31 cellular contexts compared by ENCODE assay signal in genomic region chr4:104682311-104682710, GRCh38.
"Had no signal": no experiment of that assay in that cellular context is flagged by ENCODE, and none has a peak within 500 bp of the region (broad histone marks: within the 10 kb centered on the region; RNA-seq: fewer than 3 reads in every experiment).

No MANE protein-coding gene starts in this region.

- H3K9me3 Mint-ChIP-seq: T-helper 2 cell treated with Interferon-gamma antibody and Interleukin-4, amounts not matched to agents 5 μg/mL and 100 μg/mL, for 36 hours had no signal

- DNase-seq: activated B cell treated with CpG ODN at 0.5 μM for 24 hours; activated CD4-positive, alpha-beta T cell treated with anti-CD3 and anti-CD28 coated beads for 48 hours; activated CD4-positive, alpha-beta T cell treated with anti-CD3 and anti-CD28 coated beads, Interleukin-2, amount 50 U/mL, for 1 hour; activated CD4-positive, alpha-beta T cell treated with anti-CD3 and anti-CD28 coated beads, Interleukin-2, amount 50 U/mL, for 48 hours; activated CD8-positive, alpha-beta memory T cell treated with anti-CD3 and anti-CD28 coated beads for 24 hours; activated CD8-positive, alpha-beta T cell treated with anti-CD3 and anti-CD28 coated beads for 36 hours; activated effector memory CD4-positive, alpha-beta T cell treated with Interleukin-2 at 50 U/mL for 16 hours; activated naive CD4-positive, alpha-beta T cell treated with anti-CD3 and anti-CD28 coated beads for 36 hours; activated naive CD8-positive, alpha-beta T cell treated with anti-CD3 and anti-CD28 coated beads for 36 hours; activated naive CD8-positive, alpha-beta T cell treated with anti-CD3 and anti-CD28 coated beads, Interleukin-2, amount 50 U/mL, for 24 hours; activated T-cell treated with anti-CD3 and anti-CD28 coated beads, Interleukin-2, amount 50 U/mL, for 4 hours; adrenal gland; amygdala; aorta; body of pancreas; caudate nucleus; colonic mucosa; effector CD8-positive, alpha-beta T cell; foreskin fibroblast; gastrocnemius medialis; heart right ventricle; T-helper 1 cell; T-helper 17 cell; T1000 had no signal

- H3K4me1 Mint-ChIP-seq: activated B cell treated with CpG ODN at 0.5 μM for 24 hours; activated naive CD4-positive, alpha-beta T cell treated with anti-CD3 and anti-CD28 coated beads, Interleukin-2, amount 50 U/mL, for 24 hours; activated naive CD8-positive, alpha-beta T cell treated with anti-CD3 and anti-CD28 coated beads for 36 hours; activated naive CD8-positive, alpha-beta T cell treated with anti-CD3 and anti-CD28 coated beads, Interleukin-2, amount 50 U/mL, for 24 hours; activated T-helper 17 cell treated with anti-CD3 and anti-CD28 coated beads, Interleukin-2, amount 50 U/mL, for 72 hours; T-helper 17 cell had no signal

- H3K36me3 ChIP-seq: adrenal gland, colonic mucosa, gastrocnemius medialis, heart right ventricle had no signal

- H3K27me3 Mint-ChIP-seq: activated CD8-positive, alpha-beta T cell treated with anti-CD3 and anti-CD28 coated beads for 36 hours; activated naive CD4-positive, alpha-beta T cell treated with anti-CD3 and anti-CD28 coated beads, Interleukin-2, amount 50 U/mL, for 24 hours; activated naive CD8-positive, alpha-beta T cell treated with anti-CD3 and anti-CD28 coated beads for 36 hours; activated naive CD8-positive, alpha-beta T cell treated with anti-CD3 and anti-CD28 coated beads, Interleukin-2, amount 50 U/mL, for 24 hours; activated T-helper 17 cell treated with anti-CD3 and anti-CD28 coated beads, Interleukin-2, amount 50 U/mL, for 72 hours; T-helper 17 cell had no signal

- H3K27me3 ChIP-seq: adrenal gland, body of pancreas, colonic mucosa, gastrocnemius medialis, heart right ventricle, hepatocyte had no signal

- H3K9me3 ChIP-seq: body of pancreas, colonic mucosa, gastrocnemius medialis had no signal

- H3K4me3 ChIP-seq: adrenal gland, body of pancreas, colonic mucosa, gastrocnemius medialis, heart right ventricle, hepatocyte had no signal

- H3K4me1 ChIP-seq: adrenal gland, body of pancreas, colonic mucosa, gastrocnemius medialis, heart right ventricle had no signal

- H3K27ac ChIP-seq: adrenal gland, body of pancreas, colonic mucosa, gastrocnemius medialis, heart right ventricle, hepatocyte, VCaP had no signal

- H3K4me3 Mint-ChIP-seq: activated B cell treated with CpG ODN at 0.5 μM for 24 hours; activated CD8-positive, alpha-beta T cell treated with anti-CD3 and anti-CD28 coated beads for 36 hours; activated naive CD4-positive, alpha-beta T cell treated with anti-CD3 and anti-CD28 coated beads for 36 hours; activated naive CD4-positive, alpha-beta T cell treated with anti-CD3 and anti-CD28 coated beads, Interleukin-2, amount 50 U/mL, for 24 hours; activated naive CD8-positive, alpha-beta T cell treated with anti-CD3 and anti-CD28 coated beads for 36 hours; activated naive CD8-positive, alpha-beta T cell treated with anti-CD3 and anti-CD28 coated beads, Interleukin-2, amount 50 U/mL, for 24 hours; activated T-cell treated with anti-CD3 and anti-CD28 coated beads, Interleukin-2, amount 50 U/mL, for 4 hours; activated T-helper 17 cell treated with anti-CD3 and anti-CD28 coated beads, Interleukin-2, amount 50 U/mL, for 72 hours; T-helper 17 cell; T-helper 2 cell treated with Interferon-gamma antibody and Interleukin-4, amounts not matched to agents 5 μg/mL and 100 μg/mL, for 36 hours had no signal

- ATAC-seq: activated CD4-positive, CD25-positive, alpha-beta regulatory T cell treated with anti-CD3 and anti-CD28 coated beads, Interleukin-2, amount 50 U/mL, for 24 hours; activated CD8-positive, alpha-beta T cell treated with anti-CD3 and anti-CD28 coated beads for 36 hours; activated naive CD8-positive, alpha-beta T cell treated with anti-CD3 and anti-CD28 coated beads, Interleukin-2, amount 50 U/mL, for 24 hours; activated T-cell treated with anti-CD3 and anti-CD28 coated beads, Interleukin-2, amount 50 U/mL, for 4 hours; activated T-helper 17 cell treated with anti-CD3 and anti-CD28 coated beads, Interleukin-2, amount 50 U/mL, for 72 hours; body of pancreas; esophagus mucosa; gastrocnemius medialis; heart right ventricle; T-helper 17 cell had no signal

- H3K27ac Mint-ChIP-seq: activated B cell treated with CpG ODN at 0.5 μM for 24 hours; activated CD8-positive, alpha-beta T cell treated with anti-CD3 and anti-CD28 coated beads for 36 hours; activated naive CD4-positive, alpha-beta T cell treated with anti-CD3 and anti-CD28 coated beads for 36 hours; activated naive CD4-positive, alpha-beta T cell treated with anti-CD3 and anti-CD28 coated beads, Interleukin-2, amount 50 U/mL, for 24 hours; activated naive CD8-positive, alpha-beta T cell treated with anti-CD3 and anti-CD28 coated beads for 36 hours; activated naive CD8-positive, alpha-beta T cell treated with anti-CD3 and anti-CD28 coated beads, Interleukin-2, amount 50 U/mL, for 24 hours; activated T-helper 17 cell treated with anti-CD3 and anti-CD28 coated beads, Interleukin-2, amount 50 U/mL, for 72 hours; T-helper 17 cell; T-helper 2 cell treated with Interferon-gamma antibody and Interleukin-4, amounts not matched to agents 5 μg/mL and 100 μg/mL, for 36 hours had no signal
